ENCODE assay signal across 10 cellular contexts in genomic region chr2:196331143-196331542, GRCh38.
DNase-seq lines count a peak whose midpoint lies in the region; ATAC-seq and TF ChIP-seq lines count a peak whose summit lies in the region.
"Had no signal": no experiment of that assay in that cellular context is flagged by ENCODE, and none has a peak within 500 bp of the region (broad histone marks: within the 10 kb centered on the region; RNA-seq: fewer than 3 reads in every experiment).

No MANE protein-coding gene starts in this region.

- DNase-seq in HCT116 (ENCODE audit: low read depth, low spot score): no peak
- DNase-seq in SJSA1 (ENCODE audit: low read depth in 1 of 2, low spot score in 2 of 2): peak; percentile 59 to 60
- DNase-seq in fibroblast of pulmonary artery (ENCODE audit: low read depth): peak; percentile 89
- DNase-seq in skeletal muscle cell (ENCODE audit: low read depth): peak; percentile 52
- DNase-seq in SKM-1 (lab: John Stamatoyannopoulos, UW; ENCODE audit: unreplicated experiment): no peak
- no peak for DNase-seq in NCI-H2171 treated with DMSO at 0.1 percent for 48 hours (lab: John Stamatoyannopoulos, UW)
- DNase-seq: naive thymus-derived CD8-positive, alpha-beta T cell had no signal

- POLR2A ChIA-PET in HCT116 (lab: Charles Lee): no interaction called here

- H3K4me1 ChIP-seq in HCT116 (ENCODE audit: control insufficient read depth in 1 of 2, insufficient read depth in 2 of 2, low read length in 2 of 2) (peaks cover 0 to 7% of the 10 kb centered on the region in 2 experiments; a peak in 1 of 4 replicates), SJSA1 (replicated peaks) (peaks cover 43% of the 10 kb centered on the region)

- no peaks in the 10 kb centered on the region for H3K79me2 ChIP-seq in HCT116 (ENCODE audit: insufficient read depth, low read length)

- TF ChIP-seq CTCF in HCT116 (IDR thresholded peaks at IDR 0.05 in 2 of 3, conservative IDR thresholded peaks at IDR 0.05 in 1 of 3; ENCODE audit: borderline replicate concordance in 1 of 3, insufficient read depth in 1 of 3, low read depth in 2 of 3, low read length in 2 of 3) (no peak), fibroblast of pulmonary artery (IDR thresholded peaks at IDR 0.05; ENCODE audit: low read length, missing control alignments) (no peak)

- H3K4me2 ChIP-seq in HCT116 (ENCODE audit: low read length): no peak overlapping the region

- H3K36me3 ChIP-seq in HCT116 (ENCODE audit: control insufficient read depth in 1 of 2, insufficient read depth in 2 of 2, low read length in 2 of 2): no peaks in the 10 kb centered on the region
- H3K36me3 ChIP-seq in SJSA1: no peaks in the 10 kb centered on the region
- H3K36me3 ChIP-seq: esophagus muscularis mucosa had no signal

- no peak overlapping the region for H2AFZ ChIP-seq in HCT116 (ENCODE audit: low read depth, low read length, poor library complexity, severe bottlenecking)

- ATAC-seq in HCT116 (0 out of 2 replicates have a peak, but pooled peaks have one; percentile 34), GM18870 (IDR thresholded peaks at IDR 0.05; ENCODE audit: unreplicated experiment) (no peak), GM18867 (IDR thresholded peaks at IDR 0.05; ENCODE audit: unreplicated experiment) (no peak)
- ATAC-seq: naive thymus-derived CD8-positive, alpha-beta T cell had no signal

- RAD21 ChIA-PET in HCT116 (lab: Charles Lee; ENCODE audit: low non-redundant PET in 1 of 2, low total read pairs in 2 of 2, uncharacterized antibody in 2 of 2, unreplicated experiment in 2 of 2): no interaction called here

- TF ChIP-seq RAD21 in HCT116 (IDR thresholded peaks at IDR 0.05; ENCODE audit: low read depth): no peak

- H4K20me1 ChIP-seq in HCT116 (ENCODE audit: insufficient read depth): no peaks in the 10 kb centered on the region

- intact Hi-C loops in HCT116 (cut with micrococcal nuclease): no loop called here

- TF ChIP-seq POLR2A in HCT116 (IDR thresholded peaks at IDR 0.05; ENCODE audit: borderline replicate concordance, extremely low read depth, insufficient read depth, insufficient read length): no peak

- H3K27ac ChIP-seq in HCT116 (ENCODE audit: low read depth, low read length): no peak overlapping the region
- H3K27ac ChIP-seq in SJSA1: peak overlapping the region; percentile 45
- H3K27ac ChIP-seq: esophagus muscularis mucosa had no signal

- CTCF ChIA-PET in HCT116 (lab: Charles Lee): no interaction called here

- H3K4me3 ChIP-seq in HCT116 (replicated peaks in 1 of 2; ENCODE audit: low read depth in 1 of 2, low read length in 2 of 2): no peak overlapping the region
- no peak overlapping the region for H3K4me3 ChIP-seq in SJSA1
- H3K4me3 ChIP-seq in fibroblast of pulmonary artery (replicated peaks; ENCODE audit: low read depth, low read length): no peak overlapping the region
- H3K4me3 ChIP-seq in skeletal muscle cell (ENCODE audit: low read depth, low read length): no peak overlapping the region
- H3K4me3 ChIP-seq: esophagus muscularis mucosa had no signal

- no peaks in the 10 kb centered on the region for H3K9me3 ChIP-seq in HCT116 (ENCODE audit: control insufficient read depth in 1 of 2, insufficient read depth in 1 of 2, low read depth in 1 of 2, low read length in 2 of 2)
- H3K9me3 ChIP-seq in SJSA1 (replicated peaks): no peaks in the 10 kb centered on the region
- H3K9me3 ChIP-seq: esophagus muscularis mucosa had no signal

- H3K9ac ChIP-seq in HCT116 (ENCODE audit: low read length): no peak overlapping the region

- no TSS peak for BruUV-seq in HCT116 (replicated peaks; lab: Mats Ljungman, UMichigan)

- no peaks in the 10 kb centered on the region for H3K9me2 ChIP-seq in HCT116 (ENCODE audit: insufficient read depth)

- H3K27me3 ChIP-seq in HCT116 (ENCODE audit: insufficient read depth, low read length) (no peaks in the 10 kb centered on the region), SJSA1 (replicated peaks) (no peaks in the 10 kb centered on the region)
- H3K27me3 ChIP-seq: esophagus muscularis mucosa had no signal

TF ChIP-seq in HCT116, 20 proteins besides CTCF, POLR2A, EP300 and RAD21:
- TF ChIP-seq SP1 (IDR thresholded peaks at IDR 0.05; ENCODE audit: low read depth) (no peak), CBX3 (IDR thresholded peaks at IDR 0.05; ENCODE audit: low read depth) (no peak), POLR2AphosphoS5 (IDR thresholded peaks at IDR 0.05; ENCODE audit: low read depth, low read length) (no peak), EZH2 (IDR thresholded peaks at IDR 0.05) (no peak), CEBPB (IDR thresholded peaks at IDR 0.05; ENCODE audit: low read depth) (no peak), REST (IDR thresholded peaks at IDR 0.05; ENCODE audit: low read depth) (no peak), ELF1 (IDR thresholded peaks at IDR 0.05; ENCODE audit: borderline replicate concordance, low read depth) (no peak), FOSL1 (IDR thresholded peaks at IDR 0.05; ENCODE audit: low read depth) (no peak), ATF3 (IDR thresholded peaks at IDR 0.05) (no peak), EGR1 (IDR thresholded peaks at IDR 0.05; ENCODE audit: low read depth) (no peak), YY1 (IDR thresholded peaks at IDR 0.05; ENCODE audit: extremely low read depth, insufficient replicate concordance, low read depth, low read length) (no peak), SIN3A (IDR thresholded peaks at IDR 0.05; ENCODE audit: low read depth) (no peak), TCF7L2 (IDR thresholded peaks at IDR 0.05; ENCODE audit: borderline replicate concordance, extremely low read depth, insufficient read depth, insufficient read length) (no peak), ZBTB33 (IDR thresholded peaks at IDR 0.05; ENCODE audit: extremely low read depth, insufficient replicate concordance, low read length) (no peak), ZNF274 (IDR thresholded peaks at IDR 0.05; ENCODE audit: low read depth, low read length) (no peak)

Comparison
In these comparisons a context has a peak if more than half of its experiments do, and no peak if none do; other contexts are left out.
1. DNase-seq: peak in SJSA1 (2 of 2), fibroblast of pulmonary artery (single experiment) and skeletal muscle cell (single experiment); none in HCT116 (single experiment), SKM-1 (single experiment) and NCI-H2171 treated with DMSO at 0.1 percent for 48 hours (single experiment).